Comparison of ENCODE assay signal across 36 cellular contexts in genomic region chr10:132122939-132123445, GRCh38. TPM values are rescaled to one million over a fixed set of nuclear protein-coding genes. Genes with fewer than 3 reads are reported as not detected.
"Had no signal": no experiment of that assay in that cellular context is flagged by ENCODE, and none has a peak within 500 bp of the region (broad histone marks: within the 10 kb centered on the region; RNA-seq: fewer than 3 reads in every experiment).

No MANE protein-coding gene starts in this region.

- DNase-seq: activated B cell treated with CpG ODN at 0.5 μM for 24 hours; activated CD4-positive, alpha-beta T cell treated with anti-CD3 and anti-CD28 coated beads for 48 hours; activated CD4-positive, alpha-beta T cell treated with anti-CD3 and anti-CD28 coated beads, Interleukin-2, amount 50 U/mL, for 1 hour; activated CD4-positive, alpha-beta T cell treated with anti-CD3 and anti-CD28 coated beads, Interleukin-2, amount 50 U/mL, for 48 hours; activated CD8-positive, alpha-beta memory T cell treated with anti-CD3 and anti-CD28 coated beads for 24 hours; activated CD8-positive, alpha-beta memory T cell treated with anti-CD3 and anti-CD28 coated beads, Interleukin-2, amount 50 U/mL, for 4 hours; activated CD8-positive, alpha-beta T cell treated with anti-CD3 and anti-CD28 coated beads for 36 hours; activated effector memory CD4-positive, alpha-beta T cell treated with anti-CD3 and anti-CD28 coated beads, Interleukin-2, amount 50 U/mL, for 16 hours; activated naive CD4-positive, alpha-beta T cell treated with anti-CD3 and anti-CD28 coated beads for 36 hours; activated naive CD8-positive, alpha-beta T cell treated with anti-CD3 and anti-CD28 coated beads for 36 hours; activated naive CD8-positive, alpha-beta T cell treated with anti-CD3 and anti-CD28 coated beads, Interleukin-2, amount 50 U/mL, for 24 hours; activated T-cell treated with anti-CD3 and anti-CD28 coated beads, Interleukin-2, amount 50 U/mL, for 1 hour; activated T-cell treated with anti-CD3 and anti-CD28 coated beads, Interleukin-2, amount 50 U/mL, for 48 hours; adrenal gland; amygdala; effector memory CD4-positive, alpha-beta T cell; endodermal cell; foreskin fibroblast; SW 1271; T-cell; T-helper 9 cell; WERI-Rb-1 had no signal

- H3K27ac Mint-ChIP-seq: activated B cell treated with CpG ODN at 0.5 μM for 24 hours; activated CD8-positive, alpha-beta T cell treated with anti-CD3 and anti-CD28 coated beads for 36 hours; activated naive CD4-positive, alpha-beta T cell treated with anti-CD3 and anti-CD28 coated beads for 36 hours; activated naive CD4-positive, alpha-beta T cell treated with anti-CD3 and anti-CD28 coated beads, Interleukin-2, amount 50 U/mL, for 24 hours; activated naive CD8-positive, alpha-beta T cell treated with anti-CD3 and anti-CD28 coated beads for 36 hours; activated naive CD8-positive, alpha-beta T cell treated with anti-CD3 and anti-CD28 coated beads, Interleukin-2, amount 50 U/mL, for 24 hours; activated T-helper 1 cell treated with anti-CD3 and anti-CD28 coated beads, Interleukin-12 subunit alpha, Interleukin-12 subunit beta, Interleukin-2, Interleukin-4 antibody, amounts not matched to agents 30 ng/mL and 10 ng/mL and 1 ng/mL, durations not matched to agents 14 hours and 24 hours and 36 hours; activated T-helper 2 cell treated with anti-CD3 and anti-CD28 coated beads, Interferon-gamma antibody, Interleukin-2, Interleukin-4, amounts not matched to agents 10 μg/mL and 5 μg/mL and 100 μg/mL, durations not matched to agents 14 hours and 24 hours and 36 hours; brain; dendritic cell treated with granulocyte-macrophage colony-stimulating factor and Interleukin-4, amounts not matched to agents 40 ng/mL and 50 ng/mL, for 4 days; endodermal cell; T-cell; T-helper 1 cell treated with Interleukin-12 subunit alpha and Interleukin-12 subunit beta and Interleukin-4 antibody, amounts not matched to agents 30 μg/mL and 1 μg/mL, for 36 hours had no signal

- H3K4me3 ChIP-seq: adrenal gland, ascending aorta, breast epithelium, cardiac muscle cell, coronary artery, dorsolateral prefrontal cortex had no signal

- H3K27me3 ChIP-seq: adrenal gland, ascending aorta, breast epithelium, cardiac muscle cell, dorsolateral prefrontal cortex had no signal

- H3K27ac ChIP-seq: adrenal gland, ascending aorta, breast epithelium, cardiac muscle cell, coronary artery, dorsolateral prefrontal cortex, WERI-Rb-1 had no signal

- ATAC-seq: activated CD4-positive, CD25-positive, alpha-beta regulatory T cell treated with anti-CD3 and anti-CD28 coated beads, Interleukin-2, amount 50 U/mL, for 24 hours; activated CD8-positive, alpha-beta T cell treated with anti-CD3 and anti-CD28 coated beads for 36 hours; activated naive CD8-positive, alpha-beta T cell treated with anti-CD3 and anti-CD28 coated beads, Interleukin-2, amount 50 U/mL, for 24 hours; esophagus mucosa; T-cell had no signal

- H3K9me3 ChIP-seq: adrenal gland, ascending aorta, breast epithelium had no signal

- H3K27me3 Mint-ChIP-seq: activated CD8-positive, alpha-beta T cell treated with anti-CD3 and anti-CD28 coated beads for 36 hours; activated naive CD4-positive, alpha-beta T cell treated with anti-CD3 and anti-CD28 coated beads, Interleukin-2, amount 50 U/mL, for 24 hours had no signal

- H3K4me1 Mint-ChIP-seq: activated B cell treated with CpG ODN at 0.5 μM for 24 hours; activated naive CD4-positive, alpha-beta T cell treated with anti-CD3 and anti-CD28 coated beads, Interleukin-2, amount 50 U/mL, for 24 hours; activated naive CD8-positive, alpha-beta T cell treated with anti-CD3 and anti-CD28 coated beads for 36 hours; activated naive CD8-positive, alpha-beta T cell treated with anti-CD3 and anti-CD28 coated beads, Interleukin-2, amount 50 U/mL, for 24 hours; brain; central memory CD8-positive, alpha-beta T cell; endodermal cell; T-cell had no signal

- H3K36me3 ChIP-seq: adrenal gland, ascending aorta, breast epithelium, cardiac muscle cell, WERI-Rb-1 had no signal

- H3K36me3 Mint-ChIP-seq: activated naive CD4-positive, alpha-beta T cell treated with anti-CD3 and anti-CD28 coated beads, Interleukin-2, amount 50 U/mL, for 24 hours; activated naive CD8-positive, alpha-beta T cell treated with anti-CD3 and anti-CD28 coated beads for 36 hours; T-cell had no signal

- H3K4me3 Mint-ChIP-seq: activated B cell treated with CpG ODN at 0.5 μM for 24 hours; activated CD8-positive, alpha-beta T cell treated with anti-CD3 and anti-CD28 coated beads for 36 hours; activated naive CD4-positive, alpha-beta T cell treated with anti-CD3 and anti-CD28 coated beads for 36 hours; activated naive CD4-positive, alpha-beta T cell treated with anti-CD3 and anti-CD28 coated beads, Interleukin-2, amount 50 U/mL, for 24 hours; activated naive CD8-positive, alpha-beta T cell treated with anti-CD3 and anti-CD28 coated beads for 36 hours; activated naive CD8-positive, alpha-beta T cell treated with anti-CD3 and anti-CD28 coated beads, Interleukin-2, amount 50 U/mL, for 24 hours; activated T-helper 1 cell treated with anti-CD3 and anti-CD28 coated beads, Interleukin-12 subunit alpha, Interleukin-12 subunit beta, Interleukin-2, Interleukin-4 antibody, amounts not matched to agents 30 ng/mL and 10 ng/mL and 1 ng/mL, durations not matched to agents 14 hours and 24 hours and 36 hours; brain; central memory CD8-positive, alpha-beta T cell; dendritic cell treated with granulocyte-macrophage colony-stimulating factor and Interleukin-4, amounts not matched to agents 40 ng/mL and 50 ng/mL, for 4 days; endodermal cell; T-cell; T-helper 1 cell treated with Interleukin-12 subunit alpha and Interleukin-12 subunit beta and Interleukin-4 antibody, amounts not matched to agents 30 μg/mL and 1 μg/mL, for 36 hours had no signal

- H3K9me3 Mint-ChIP-seq: activated CD8-positive, alpha-beta T cell treated with anti-CD3 and anti-CD28 coated beads for 36 hours; activated naive CD4-positive, alpha-beta T cell treated with anti-CD3 and anti-CD28 coated beads for 36 hours; activated naive CD8-positive, alpha-beta T cell treated with anti-CD3 and anti-CD28 coated beads for 36 hours; activated naive CD8-positive, alpha-beta T cell treated with anti-CD3 and anti-CD28 coated beads, Interleukin-2, amount 50 U/mL, for 24 hours; activated T-helper 1 cell treated with anti-CD3 and anti-CD28 coated beads, Interleukin-12 subunit alpha, Interleukin-12 subunit beta, Interleukin-2, Interleukin-4 antibody, amounts not matched to agents 30 ng/mL and 10 ng/mL and 1 ng/mL, durations not matched to agents 14 hours and 24 hours and 36 hours; activated T-helper 2 cell treated with anti-CD3 and anti-CD28 coated beads, Interferon-gamma antibody, Interleukin-2, Interleukin-4, amounts not matched to agents 10 μg/mL and 5 μg/mL and 100 μg/mL, durations not matched to agents 14 hours and 24 hours and 36 hours; central memory CD8-positive, alpha-beta T cell; dendritic cell treated with granulocyte-macrophage colony-stimulating factor and Interleukin-4, amounts not matched to agents 40 ng/mL and 50 ng/mL, for 4 days; endodermal cell; T-helper 1 cell treated with Interleukin-12 subunit alpha and Interleukin-12 subunit beta and Interleukin-4 antibody, amounts not matched to agents 30 μg/mL and 1 μg/mL, for 36 hours had no signal

- H3K4me1 ChIP-seq: adrenal gland, ascending aorta, breast epithelium had no signal

RNA-seq across cellular contexts. Expression of gene JAKMIP3, which starts 57.2 kb away (rescaled TPM):
- total RNA-seq: ascending aorta had no signal
